Comparison of ENCODE assay signal across 1 cellular context in genomic region chr20:5751856-5752255, GRCh38.
TF ChIP-seq lines count a peak whose summit lies in the region.

No MANE protein-coding gene starts in this region.

TF ChIP-seq in IMR-90, 13 proteins besides CTCF, POLR2A, EP300 and RAD21:
- no peak for TF ChIP-seq MAZ (IDR thresholded peaks at IDR 0.05; ENCODE audit: borderline replicate concordance, low read depth, low read length)
- no peak for TF ChIP-seq CEBPB (IDR thresholded peaks at IDR 0.05; ENCODE audit: low read depth, low read length)
- TF ChIP-seq BHLHE40 (IDR thresholded peaks at IDR 0.05; ENCODE audit: low read depth, low read length): no peak
- no peak for TF ChIP-seq NFE2L2 (IDR thresholded peaks at IDR 0.05; ENCODE audit: low read depth, low read length)
- no peak for TF ChIP-seq MXI1 (IDR thresholded peaks at IDR 0.05; ENCODE audit: borderline replicate concordance, low read depth, low read length)
- no peak for TF ChIP-seq RFX5 (IDR thresholded peaks at IDR 0.05; ENCODE audit: low read depth, low read length)
- TF ChIP-seq FOS (IDR thresholded peaks at IDR 0.05; ENCODE audit: low read depth, low read length): no peak
- TF ChIP-seq USF2 (IDR thresholded peaks at IDR 0.05; ENCODE audit: low read depth, low read length): no peak
- TF ChIP-seq RCOR1 (IDR thresholded peaks at IDR 0.05; ENCODE audit: insufficient replicate concordance, low read length): no peak
- no peak for TF ChIP-seq SMC3 (IDR thresholded peaks at IDR 0.05; ENCODE audit: low read depth, low read length)
- TF ChIP-seq ELK1 (IDR thresholded peaks at IDR 0.05; ENCODE audit: borderline replicate concordance, low read depth, low read length): no peak
- no peak for TF ChIP-seq CHD1 (IDR thresholded peaks at IDR 0.05; ENCODE audit: low read depth, low read length)
- no peak for TF ChIP-seq MAFK (IDR thresholded peaks at IDR 0.05; ENCODE audit: low read depth, low read length)
